In genomic region chr7:30159698-30160143, GRCh38 we compare ENCODE assay signal across 1 cellular context.
TF ChIP-seq lines count a peak whose summit lies in the region.

No MANE protein-coding gene starts in this region.

TF ChIP-seq in HepG2, 621 proteins besides CTCF, POLR2A, EP300 and RAD21 (continued from another document and continues in another):
- peak; percentile 63; the same call in 1 of the 2 replicates for TF ChIP-seq FOXO1 (CRISPR knock-in tag; IDR thresholded peaks at IDR 0.05)
- TF ChIP-seq ZNF572 (CRISPR knock-in tag; IDR thresholded peaks at IDR 0.05): no peak
- TF ChIP-seq ZSCAN20 (CRISPR knock-in tag; IDR thresholded peaks at IDR 0.05; ENCODE audit: borderline replicate concordance): no peak
- TF ChIP-seq PRPF4 (IDR thresholded peaks at IDR 0.05; ENCODE audit: low read depth, low read length, poor library complexity, severe bottlenecking): no peak
- TF ChIP-seq ZFP91 (CRISPR knock-in tag; IDR thresholded peaks at IDR 0.05; ENCODE audit: borderline replicate concordance): peak; percentile 27; the same call in 1 of the 2 replicates
- no peak for TF ChIP-seq ZNF670 (CRISPR knock-in tag; IDR thresholded peaks at IDR 0.05; ENCODE audit: borderline replicate concordance)
- 0 out of 2 replicates have a peak, but pooled peaks have one; percentile 25 for TF ChIP-seq PAXIP1 (CRISPR knock-in tag; conservative IDR thresholded peaks at IDR 0.05)
- no peak for TF ChIP-seq ZBTB20 (CRISPR knock-in tag; IDR thresholded peaks at IDR 0.05; ENCODE audit: borderline replicate concordance, low read depth)
- TF ChIP-seq ZNF746 (CRISPR knock-in tag; IDR thresholded peaks at IDR 0.05): no peak
- no peak for TF ChIP-seq SP1 (IDR thresholded peaks at IDR 0.05)
- no peak for TF ChIP-seq SP1 (CRISPR knock-in tag; IDR thresholded peaks at IDR 0.05)
- TF ChIP-seq SETDB1 (CRISPR knock-in tag; IDR thresholded peaks at IDR 0.05; ENCODE audit: borderline replicate concordance): no peak
- no peak for TF ChIP-seq CCAR2 (optimal IDR thresholded peaks at IDR 0.05; ENCODE audit: low read depth, low read length)
- no peak for TF ChIP-seq SCMH1 (CRISPR knock-in tag; IDR thresholded peaks at IDR 0.05; ENCODE audit: borderline replicate concordance)
- no peak for TF ChIP-seq MYPOP (CRISPR knock-in tag; IDR thresholded peaks at IDR 0.05)
- TF ChIP-seq ZNF639 (CRISPR knock-in tag; conservative IDR thresholded peaks at IDR 0.05): no peak
- no peak for TF ChIP-seq ZNF563 (CRISPR knock-in tag; IDR thresholded peaks at IDR 0.05)
- no peak for TF ChIP-seq DBP (CRISPR knock-in tag; IDR thresholded peaks at IDR 0.05; ENCODE audit: not compliant biosample characterization)
- no peak for TF ChIP-seq ZNF564 (CRISPR knock-in tag; IDR thresholded peaks at IDR 0.05)
- TF ChIP-seq ZNF260 (CRISPR knock-in tag; IDR thresholded peaks at IDR 0.05; ENCODE audit: borderline replicate concordance, low read depth): no peak
- no peak for TF ChIP-seq PHB2 (IDR thresholded peaks at IDR 0.05; ENCODE audit: partially characterized antibody)
- no peak for TF ChIP-seq ZBTB21 (CRISPR knock-in tag; IDR thresholded peaks at IDR 0.05)
- no peak for TF ChIP-seq ZNF737 (CRISPR knock-in tag; IDR thresholded peaks at IDR 0.05; ENCODE audit: borderline replicate concordance)
- no peak for TF ChIP-seq TAF1 (CRISPR knock-in tag; IDR thresholded peaks at IDR 0.05)
- no peak; the same call in 1 of the 2 replicates for TF ChIP-seq ERF (CRISPR knock-in tag; IDR thresholded peaks at IDR 0.05)
- no peak for TF ChIP-seq SMARCE1 (IDR thresholded peaks at IDR 0.05; ENCODE audit: borderline replicate concordance)
- TF ChIP-seq ZNF674 (CRISPR knock-in tag; IDR thresholded peaks at IDR 0.05; ENCODE audit: low read depth): no peak
- TF ChIP-seq ZNF646 (CRISPR knock-in tag; IDR thresholded peaks at IDR 0.05): no peak
- TF ChIP-seq ZSCAN12 (CRISPR knock-in tag; IDR thresholded peaks at IDR 0.05): no peak
- peak; percentile 54; the same call in 1 of the 2 replicates for TF ChIP-seq ZMYM4 (CRISPR knock-in tag; IDR thresholded peaks at IDR 0.05)
- no peak for TF ChIP-seq NBN (conservative IDR thresholded peaks at IDR 0.05)
- TF ChIP-seq ZNF709 (CRISPR knock-in tag; IDR thresholded peaks at IDR 0.05): no peak
- peak; percentile 81 for TF ChIP-seq SKI (IDR thresholded peaks at IDR 0.05; ENCODE audit: partially characterized antibody)
- TF ChIP-seq YEATS2 (CRISPR knock-in tag; IDR thresholded peaks at IDR 0.05; ENCODE audit: borderline replicate concordance): no peak
- TF ChIP-seq GRHL1 (CRISPR knock-in tag; conservative IDR thresholded peaks at IDR 0.05): no peak
- no peak for TF ChIP-seq ZXDC (CRISPR knock-in tag; IDR thresholded peaks at IDR 0.05)
- TF ChIP-seq ZNF710 (CRISPR knock-in tag; IDR thresholded peaks at IDR 0.05; ENCODE audit: borderline replicate concordance): no peak
- TF ChIP-seq ZNF496 (CRISPR knock-in tag; IDR thresholded peaks at IDR 0.05; ENCODE audit: insufficient replicate concordance): no peak
